ENCODE assay signal across 8 cellular contexts in the genomic region with DNA sequence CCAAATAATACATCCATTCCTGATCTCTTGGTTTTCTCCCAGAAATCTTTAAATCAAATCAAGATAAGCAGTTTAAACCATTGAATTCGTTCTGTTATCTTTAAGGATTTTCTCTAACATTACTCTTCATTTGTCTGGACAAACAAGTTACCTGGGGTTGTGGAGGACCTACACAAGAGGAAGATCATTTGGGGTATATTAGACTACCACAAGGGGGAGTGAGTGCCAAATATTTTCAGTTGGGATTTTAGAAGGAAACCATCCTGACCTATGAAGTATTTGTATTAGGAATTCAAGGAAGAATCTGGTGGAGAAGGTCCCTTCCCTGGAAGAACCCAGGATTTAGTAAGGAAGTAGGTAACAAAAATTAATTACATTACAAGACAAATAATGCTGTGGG. TPM values are rescaled to one million over a fixed set of nuclear protein-coding genes. Genes with fewer than 3 reads are reported as not detected.
DNase-seq lines count a peak whose midpoint lies in the region; ATAC-seq and TF ChIP-seq lines count a peak whose summit lies in the region.

No MANE protein-coding gene starts in this region.

- H3K4me3 Mint-ChIP-seq in natural killer cell: no peak overlapping the region

- ATAC-seq in HG03025 (IDR thresholded peaks at IDR 0.05; ENCODE audit: low FRiP score, unreplicated experiment) (no peak), GM21360 (IDR thresholded peaks at IDR 0.05; ENCODE audit: unreplicated experiment) (no peak), natural killer cell (no peak)

- H3K9me3 Mint-ChIP-seq in natural killer cell: no peaks in the 10 kb centered on the region

- no peaks in the 10 kb centered on the region for H3K9me3 ChIP-seq in Peyer's patch

- intact Hi-C loops in natural killer cell (cut with micrococcal nuclease): no loop called here

- H3K4me1 Mint-ChIP-seq in natural killer cell: no peaks in the 10 kb centered on the region

- TF ChIP-seq POLR2A in Peyer's patch (IDR thresholded peaks at IDR 0.05): no peak

- H3K27ac ChIP-seq in Peyer's patch: no peak overlapping the region

- TF ChIP-seq CTCF in GM12874 (IDR thresholded peaks at IDR 0.05; ENCODE audit: insufficient read depth, low read depth, low read length): peak; percentile 42; the same call in 1 of the 2 replicates
- peak in 4 of 6 experiments; percentile 17 to 37 (median 26) for TF ChIP-seq CTCF in Peyer's patch (IDR thresholded peaks at IDR 0.05)
- peak; percentile 58 for TF ChIP-seq CTCF in fibroblast of the aortic adventitia (IDR thresholded peaks at IDR 0.05; ENCODE audit: insufficient read depth, low read length)
- no peak for TF ChIP-seq CTCF in natural killer cell (IDR thresholded peaks at IDR 0.05)

- no peaks in the 10 kb centered on the region for H3K27me3 ChIP-seq in Peyer's patch

- H3K27me3 Mint-ChIP-seq in natural killer cell (ENCODE audit: low read depth in 2 of 2): peaks cover 15 to 42% of the 10 kb centered on the region in 2 donors

- H3K4me3 ChIP-seq in Peyer's patch (no peak overlapping the region), fibroblast of the aortic adventitia (ENCODE audit: low read depth, low read length) (no peak overlapping the region)

- H3K36me3 ChIP-seq in Peyer's patch: no peaks in the 10 kb centered on the region

- no peaks in the 10 kb centered on the region for H3K4me1 ChIP-seq in Peyer's patch

- DNase-seq in A172 (ENCODE audit: low spot score) (peak; percentile 18), Peyer's patch (no peak), fibroblast of the aortic adventitia (ENCODE audit: low read depth) (peak; percentile 32), NCI-H1092 treated with DMSO at 0.1 percent for 48 hours (lab: John Stamatoyannopoulos, UW) (no peak), natural killer cell (no peak)

- no peaks in the 10 kb centered on the region for H3K36me3 Mint-ChIP-seq in natural killer cell

- no peak overlapping the region for H3K27ac Mint-ChIP-seq in natural killer cell

RNA-seq across cellular contexts. Expression of a gene that starts 12.0 kb away (rescaled TPM):
- not detected in 2 replicates for total RNA-seq in A172 (2014; rRNA removed; shearing (Covaris generic))
- total RNA-seq in Peyer's patch (under 1 TPM in 3 of 4 donors, not detected in 1; 0.28 to 0.88 (median 0.67) TPM), fibroblast of the aortic adventitia (ENCODE audit: low replicate concordance) (under 0.01 TPM in 1 of 2 replicates, not detected in the other), natural killer cell (not detected)

RNA-seq across cellular contexts. Expression of a gene that starts 46.6 kb away (rescaled TPM):
- 71.5 and 71.6 TPM in 2 replicates for total RNA-seq in A172 (2014; rRNA removed; shearing (Covaris generic))
- 10 to 100 TPM; 23.4 to 68.5 (median 42.4) TPM for total RNA-seq in Peyer's patch
- total RNA-seq in fibroblast of the aortic adventitia (ENCODE audit: low replicate concordance): 59.2 and 79.6 TPM in 2 replicates
- 10 to 100 TPM; 46.1 to 62.3 (median 54.6) TPM for total RNA-seq in natural killer cell

RNA-seq across cellular contexts. Expression of a gene that starts 59.2 kb away (rescaled TPM):
- not detected in 2 replicates for total RNA-seq in A172 (2014; rRNA removed; shearing (Covaris generic))
- total RNA-seq in Peyer's patch (not detected), fibroblast of the aortic adventitia (ENCODE audit: low replicate concordance) (not detected in 2 replicates), natural killer cell (not detected)

Comparison
In these comparisons a context has a peak if more than half of its experiments do, and no peak if none do; other contexts are left out.
1. DNase-seq: peak in A172 (single experiment) and fibroblast of the aortic adventitia (single experiment); none in Peyer's patch (0 of 3), NCI-H1092 treated with DMSO at 0.1 percent for 48 hours (single experiment) and natural killer cell (single experiment).